9 cellular contexts compared by ENCODE assay signal in genomic region chr16:27327586-27327915, GRCh38. TPM values are rescaled to one million over a fixed set of nuclear protein-coding genes. Genes with fewer than 3 reads are reported as not detected.
DNase-seq lines count a peak whose midpoint lies in the region; ATAC-seq and TF ChIP-seq lines count a peak whose summit lies in the region.
"Had no signal": no experiment of that assay in that cellular context is flagged by ENCODE, and none has a peak within 500 bp of the region (broad histone marks: within the 10 kb centered on the region; RNA-seq: fewer than 3 reads in every experiment).

No MANE protein-coding gene starts in this region.

- H3K27me3 ChIP-seq in mucosa of rectum (ENCODE audit: control insufficient read depth in 2 of 2, insufficient read depth in 2 of 2, low read length in 2 of 2) (no peaks in the 10 kb centered on the region), transverse colon (no peaks in the 10 kb centered on the region)

- 67 to 74% methylated on average over 1 to 2 of the region's 3 CpGs for WGBS in transverse colon (ENCODE audit: low coverage in 1 of 2), 2 donors

- DNase-seq in activated naive CD4-positive, alpha-beta T cell treated with anti-CD3 and anti-CD28 coated beads, Interleukin-2, amount 10 ng/mL, durations not matched to agents 7 days and 5 days = no peak
- no peak for DNase-seq in activated naive CD4-positive, alpha-beta T cell treated with Interleukin-2 at 50 U/mL for 16 hours
- DNase-seq in MCF 10A (ENCODE audit: unreplicated experiment) (no peak), transverse colon (no peak), NCI-H1694 treated with DMSO at 0.1 percent for 48 hours (lab: John Stamatoyannopoulos, UW) (no peak), hypothalamus (lab: John Stamatoyannopoulos, UW) (no peak)
- DNase-seq: NCI-H187 had no signal

- in situ Hi-C loops in transverse colon (cut with MboI; ENCODE audit: low pct_ligation_motif_present in 1 of 4, low pct_unique_long_range_greater_than_20kb in 1 of 4, low sequenced_read_pairs in 3 of 4) = loop anchor here in 2 of 4 donors (25.0 kb wide), 1 partner anchor 90 kb away; no protein-coding TSS in a partner anchor

- peaks cover 39 to 43% of the 10 kb centered on the region in 2 donors for H3K4me1 ChIP-seq in mucosa of rectum (ENCODE audit: control insufficient read depth in 2 of 2, insufficient read depth in 2 of 2, low read length in 2 of 2)
- peaks cover 51 to 90% (median 68%) of the 10 kb centered on the region in 4 donors for H3K4me1 ChIP-seq in transverse colon

- TF ChIP-seq POLR2A in transverse colon (IDR thresholded peaks at IDR 0.05) = no peak

- intact Hi-C loops in MCF 10A (cut with micrococcal nuclease) (loop anchor here (1.0 kb wide), 1 partner anchor 92 kb away; no protein-coding TSS in a partner anchor), transverse colon (cut with DNase I; ENCODE audit: low total_unique reads) (no loop called here)

- no peak for TF ChIP-seq EP300 in transverse colon (IDR thresholded peaks at IDR 0.05; ENCODE audit: low read depth)

- H3K27me3 Mint-ChIP-seq in activated naive CD4-positive, alpha-beta T cell treated with anti-CD3 and anti-CD28 coated beads, Interleukin-2, amount 10 ng/mL, durations not matched to agents 7 days and 5 days = no peaks in the 10 kb centered on the region
- no peaks in the 10 kb centered on the region for H3K27me3 Mint-ChIP-seq in MCF 10A (ENCODE audit: insufficient read depth, unreplicated experiment)

- H3K36me3 ChIP-seq in mucosa of rectum (ENCODE audit: control insufficient read depth in 2 of 2, insufficient read depth in 2 of 2, low read length in 2 of 2) (peaks cover 16 to 19% of the 10 kb centered on the region in 2 donors), transverse colon (peaks cover 0 to 16% (median 0%) of the 10 kb centered on the region in 4 donors)

- ATAC-seq in GM21381 (IDR thresholded peaks at IDR 0.05; ENCODE audit: unreplicated experiment) = no peak

- H3K27ac Mint-ChIP-seq in activated naive CD4-positive, alpha-beta T cell treated with anti-CD3 and anti-CD28 coated beads, Interleukin-2, amount 10 ng/mL, durations not matched to agents 7 days and 5 days = peak overlapping the region; percentile 84
- H3K27ac Mint-ChIP-seq in MCF 10A (ENCODE audit: low read depth, unreplicated experiment) = peak overlapping the region; percentile 92

- CTCF ChIA-PET in activated naive CD4-positive, alpha-beta T cell treated with anti-CD3 and anti-CD28 coated beads, Interleukin-2, amount 10 ng/mL, durations not matched to agents 7 days and 5 days (lab: Charles Lee) = interaction anchor here (0.8 to 2.1 kb wide), 2 partner anchors 10 to 148 kb away, joined by 3 to 8 read pairs; no protein-coding TSS in a partner anchor
- CTCF ChIA-PET in MCF 10A (lab: Yijun Ruan, JAX) = interaction anchor here (0.7 kb wide), 1 partner anchor 62 kb away, joined by 3 read pairs; no protein-coding TSS in a partner anchor

- no peak overlapping the region for H3K9ac ChIP-seq in mucosa of rectum (ENCODE audit: low read depth in 1 of 2, low read length in 2 of 2)

- peak overlapping the region; percentile 78 to 85 for H3K27ac ChIP-seq in mucosa of rectum (ENCODE audit: low read depth in 2 of 2, low read length in 2 of 2)
- peak overlapping the region; percentile 93 to 99 (median 99) for H3K27ac ChIP-seq in transverse colon

- TF ChIP-seq CTCF in MCF 10A (IDR thresholded peaks at IDR 0.05; ENCODE audit: unreplicated experiment) (no peak), transverse colon (IDR thresholded peaks at IDR 0.05) (no peak)

- H3K9me3 ChIP-seq in mucosa of rectum (ENCODE audit: control insufficient read depth in 2 of 2, low read length in 2 of 2) = no peaks in the 10 kb centered on the region
- no peaks in the 10 kb centered on the region for H3K9me3 ChIP-seq in transverse colon

- no peaks in the 10 kb centered on the region for H3K9me3 Mint-ChIP-seq in activated naive CD4-positive, alpha-beta T cell treated with anti-CD3 and anti-CD28 coated beads, Interleukin-2, amount 10 ng/mL, durations not matched to agents 7 days and 5 days
- no peaks in the 10 kb centered on the region for H3K9me3 Mint-ChIP-seq in MCF 10A (ENCODE audit: unreplicated experiment)

- no TSS peak for BruUV-seq in MCF 10A (replicated peaks; lab: Mats Ljungman, UMichigan)

- H3K4me3 Mint-ChIP-seq in activated naive CD4-positive, alpha-beta T cell treated with anti-CD3 and anti-CD28 coated beads, Interleukin-2, amount 10 ng/mL, durations not matched to agents 7 days and 5 days = peak overlapping the region; percentile 58
- peak overlapping the region; percentile 56 for H3K4me3 Mint-ChIP-seq in MCF 10A (ENCODE audit: unreplicated experiment)

- peaks cover 90% of the 10 kb centered on the region for H3K4me1 Mint-ChIP-seq in activated naive CD4-positive, alpha-beta T cell treated with anti-CD3 and anti-CD28 coated beads, Interleukin-2, amount 10 ng/mL, durations not matched to agents 7 days and 5 days
- H3K4me1 Mint-ChIP-seq in MCF 10A (ENCODE audit: insufficient read depth, unreplicated experiment) = peaks cover 25% of the 10 kb centered on the region

- peaks cover 77% of the 10 kb centered on the region for H3K36me3 Mint-ChIP-seq in activated naive CD4-positive, alpha-beta T cell treated with anti-CD3 and anti-CD28 coated beads, Interleukin-2, amount 10 ng/mL, durations not matched to agents 7 days and 5 days
- peaks cover 30% of the 10 kb centered on the region for H3K36me3 Mint-ChIP-seq in MCF 10A (ENCODE audit: insufficient read depth, unreplicated experiment)

- H3K4me3 ChIP-seq in mucosa of rectum (ENCODE audit: low read length in 2 of 2) (no peak overlapping the region), transverse colon (no peak overlapping the region)

- POLR2A ChIA-PET in MCF 10A (lab: Yijun Ruan, JAX) = interaction anchor here (0.5 to 6.8 kb wide), 4 partner anchors 10 to 74 kb away, joined by 3 to 57 read pairs (median 3); no protein-coding TSS in a partner anchor

RNA-seq across cellular contexts. Expression of gene IL4R, which starts 13.8 kb away (rescaled TPM):
- total RNA-seq in MCF 10A (2022) (50.4 and 51.9 TPM in 2 replicates), transverse colon (100 to 1,000 TPM; 106 to 235 (median 156) TPM)

RNA-seq across cellular contexts. Expression of gene NSMCE1, which starts 59.0 kb away (rescaled TPM):
- total RNA-seq in MCF 10A (2022) (106 and 119 TPM in 2 replicates), transverse colon (10 to 100 TPM in 3 of 4 donors, 1 to 10 TPM in 1; 6.2 to 90.8 (median 27.2) TPM)
